1 cellular context compared by ENCODE assay signal in the genomic region with DNA sequence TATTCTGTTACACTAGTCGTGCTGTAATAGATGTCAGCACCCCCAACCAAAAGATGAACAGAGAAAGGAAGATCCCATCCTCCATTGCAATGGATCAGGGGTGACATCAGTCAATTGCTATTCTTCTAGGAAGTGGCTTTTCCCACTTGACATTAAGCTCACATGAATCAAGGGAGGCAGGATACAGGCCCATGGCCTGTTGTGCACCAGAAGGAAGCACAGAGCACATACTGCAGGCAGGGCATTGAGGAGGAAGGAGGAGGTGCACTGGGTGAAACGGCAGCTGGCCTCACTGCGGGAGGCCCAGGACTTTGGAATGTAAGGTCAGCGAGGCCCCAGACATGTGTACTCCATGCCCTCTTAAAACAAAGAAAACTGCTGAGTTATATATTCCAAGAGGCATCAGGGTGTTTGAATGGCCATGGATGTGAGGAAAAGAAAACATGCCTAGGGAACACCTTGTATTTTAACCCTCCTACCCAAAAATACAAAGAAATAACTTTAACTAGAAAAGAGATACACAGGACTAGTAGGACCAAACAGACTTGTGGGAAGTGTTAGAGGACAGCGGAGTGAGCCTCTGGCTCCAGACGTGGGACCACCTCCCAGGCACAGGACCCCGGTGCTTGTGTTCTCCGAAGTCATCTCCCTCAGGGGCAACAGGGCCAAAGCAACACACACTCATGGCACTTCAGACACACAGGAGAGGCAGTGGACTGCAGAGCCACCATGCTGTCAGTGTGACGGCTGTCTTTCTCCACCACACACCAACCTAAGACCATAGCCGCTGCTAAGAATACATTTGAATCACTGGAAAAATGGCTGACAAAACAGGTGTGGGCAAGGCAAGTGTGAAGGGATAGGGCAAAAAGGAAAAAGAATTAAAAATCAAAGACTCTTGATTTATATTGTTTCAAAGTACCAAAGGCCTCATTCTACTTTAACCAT.
A peak's percentile ranks its signal among the peaks of the same experiment; 100 is the strongest.
TF ChIP-seq lines count a peak whose summit lies in the region.

No MANE protein-coding gene starts in this region.

TF ChIP-seq in HepG2, 621 proteins besides CTCF, POLR2A, EP300 and RAD21 (continued from another document and continues in another):
- TF ChIP-seq, protein P1, sequence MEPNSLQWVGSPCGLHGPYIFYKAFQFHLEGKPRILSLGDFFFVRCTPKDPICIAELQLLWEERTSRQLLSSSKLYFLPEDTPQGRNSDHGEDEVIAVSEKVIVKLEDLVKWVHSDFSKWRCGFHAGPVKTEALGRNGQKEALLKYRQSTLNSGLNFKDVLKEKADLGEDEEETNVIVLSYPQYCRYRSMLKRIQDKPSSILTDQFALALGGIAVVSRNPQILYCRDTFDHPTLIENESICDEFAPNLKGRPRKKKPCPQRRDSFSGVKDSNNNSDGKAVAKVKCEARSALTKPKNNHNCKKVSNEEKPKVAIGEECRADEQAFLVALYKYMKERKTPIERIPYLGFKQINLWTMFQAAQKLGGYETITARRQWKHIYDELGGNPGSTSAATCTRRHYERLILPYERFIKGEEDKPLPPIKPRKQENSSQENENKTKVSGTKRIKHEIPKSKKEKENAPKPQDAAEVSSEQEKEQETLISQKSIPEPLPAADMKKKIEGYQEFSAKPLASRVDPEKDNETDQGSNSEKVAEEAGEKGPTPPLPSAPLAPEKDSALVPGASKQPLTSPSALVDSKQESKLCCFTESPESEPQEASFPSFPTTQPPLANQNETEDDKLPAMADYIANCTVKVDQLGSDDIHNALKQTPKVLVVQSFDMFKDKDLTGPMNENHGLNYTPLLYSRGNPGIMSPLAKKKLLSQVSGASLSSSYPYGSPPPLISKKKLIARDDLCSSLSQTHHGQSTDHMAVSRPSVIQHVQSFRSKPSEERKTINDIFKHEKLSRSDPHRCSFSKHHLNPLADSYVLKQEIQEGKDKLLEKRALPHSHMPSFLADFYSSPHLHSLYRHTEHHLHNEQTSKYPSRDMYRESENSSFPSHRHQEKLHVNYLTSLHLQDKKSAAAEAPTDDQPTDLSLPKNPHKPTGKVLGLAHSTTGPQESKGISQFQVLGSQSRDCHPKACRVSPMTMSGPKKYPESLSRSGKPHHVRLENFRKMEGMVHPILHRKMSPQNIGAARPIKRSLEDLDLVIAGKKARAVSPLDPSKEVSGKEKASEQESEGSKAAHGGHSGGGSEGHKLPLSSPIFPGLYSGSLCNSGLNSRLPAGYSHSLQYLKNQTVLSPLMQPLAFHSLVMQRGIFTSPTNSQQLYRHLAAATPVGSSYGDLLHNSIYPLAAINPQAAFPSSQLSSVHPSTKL (CRISPR knock-in tag; IDR thresholded peaks at IDR 0.05): peak; percentile 94
- no peak for TF ChIP-seq PHF20 (CRISPR knock-in tag; IDR thresholded peaks at IDR 0.05)
- TF ChIP-seq ZFX (CRISPR knock-in tag; IDR thresholded peaks at IDR 0.05; ENCODE audit: low read depth): peak; percentile 75
- TF ChIP-seq HOXA9 (CRISPR knock-in tag; IDR thresholded peaks at IDR 0.05; ENCODE audit: borderline replicate concordance): no peak
- TF ChIP-seq, protein P2, sequence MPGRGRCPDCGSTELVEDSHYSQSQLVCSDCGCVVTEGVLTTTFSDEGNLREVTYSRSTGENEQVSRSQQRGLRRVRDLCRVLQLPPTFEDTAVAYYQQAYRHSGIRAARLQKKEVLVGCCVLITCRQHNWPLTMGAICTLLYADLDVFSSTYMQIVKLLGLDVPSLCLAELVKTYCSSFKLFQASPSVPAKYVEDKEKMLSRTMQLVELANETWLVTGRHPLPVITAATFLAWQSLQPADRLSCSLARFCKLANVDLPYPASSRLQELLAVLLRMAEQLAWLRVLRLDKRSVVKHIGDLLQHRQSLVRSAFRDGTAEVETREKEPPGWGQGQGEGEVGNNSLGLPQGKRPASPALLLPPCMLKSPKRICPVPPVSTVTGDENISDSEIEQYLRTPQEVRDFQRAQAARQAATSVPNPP (CRISPR knock-in tag; IDR thresholded peaks at IDR 0.05): no peak
- no peak for TF ChIP-seq CAMTA2 (CRISPR knock-in tag; IDR thresholded peaks at IDR 0.05; ENCODE audit: borderline replicate concordance)
- TF ChIP-seq TP53 (CRISPR knock-in tag; conservative IDR thresholded peaks at IDR 0.05): no peak
- TF ChIP-seq HNRNPL (IDR thresholded peaks at IDR 0.05; ENCODE audit: low read depth, low read length): no peak
- TF ChIP-seq NKX3-1 (CRISPR knock-in tag; IDR thresholded peaks at IDR 0.05): 0 out of 2 replicates have a peak, but pooled peaks have one; percentile 15
- no peak for TF ChIP-seq ZNF138 (CRISPR knock-in tag; IDR thresholded peaks at IDR 0.05; ENCODE audit: low read depth)
- TF ChIP-seq TMF1 (CRISPR knock-in tag; IDR thresholded peaks at IDR 0.05; ENCODE audit: low read depth): no peak
- TF ChIP-seq HES4 (CRISPR knock-in tag; IDR thresholded peaks at IDR 0.05; ENCODE audit: borderline replicate concordance): no peak
- TF ChIP-seq, protein P3, sequence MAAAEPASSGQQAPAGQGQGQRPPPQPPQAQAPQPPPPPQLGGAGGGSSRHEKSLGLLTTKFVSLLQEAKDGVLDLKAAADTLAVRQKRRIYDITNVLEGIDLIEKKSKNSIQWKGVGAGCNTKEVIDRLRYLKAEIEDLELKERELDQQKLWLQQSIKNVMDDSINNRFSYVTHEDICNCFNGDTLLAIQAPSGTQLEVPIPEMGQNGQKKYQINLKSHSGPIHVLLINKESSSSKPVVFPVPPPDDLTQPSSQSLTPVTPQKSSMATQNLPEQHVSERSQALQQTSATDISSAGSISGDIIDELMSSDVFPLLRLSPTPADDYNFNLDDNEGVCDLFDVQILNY (CRISPR knock-in tag; conservative IDR thresholded peaks at IDR 0.05): no peak
- TF ChIP-seq, protein P4, sequence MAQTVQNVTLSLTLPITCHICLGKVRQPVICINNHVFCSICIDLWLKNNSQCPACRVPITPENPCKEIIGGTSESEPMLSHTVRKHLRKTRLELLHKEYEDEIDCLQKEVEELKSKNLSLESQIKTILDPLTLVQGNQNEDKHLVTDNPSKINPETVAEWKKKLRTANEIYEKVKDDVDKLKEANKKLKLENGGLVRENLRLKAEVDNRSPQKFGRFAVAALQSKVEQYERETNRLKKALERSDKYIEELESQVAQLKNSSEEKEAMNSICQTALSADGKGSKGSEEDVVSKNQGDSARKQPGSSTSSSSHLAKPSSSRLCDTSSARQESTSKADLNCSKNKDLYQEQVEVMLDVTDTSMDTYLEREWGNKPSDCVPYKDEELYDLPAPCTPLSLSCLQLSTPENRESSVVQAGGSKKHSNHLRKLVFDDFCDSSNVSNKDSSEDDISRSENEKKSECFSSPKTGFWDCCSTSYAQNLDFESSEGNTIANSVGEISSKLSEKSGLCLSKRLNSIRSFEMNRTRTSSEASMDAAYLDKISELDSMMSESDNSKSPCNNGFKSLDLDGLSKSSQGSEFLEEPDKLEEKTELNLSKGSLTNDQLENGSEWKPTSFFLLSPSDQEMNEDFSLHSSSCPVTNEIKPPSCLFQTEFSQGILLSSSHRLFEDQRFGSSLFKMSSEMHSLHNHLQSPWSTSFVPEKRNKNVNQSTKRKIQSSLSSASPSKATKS (CRISPR knock-in tag; IDR thresholded peaks at IDR 0.05): no peak
- TF ChIP-seq ZNF550 (CRISPR knock-in tag; IDR thresholded peaks at IDR 0.05; ENCODE audit: borderline replicate concordance): no peak
- TF ChIP-seq, protein P5, sequence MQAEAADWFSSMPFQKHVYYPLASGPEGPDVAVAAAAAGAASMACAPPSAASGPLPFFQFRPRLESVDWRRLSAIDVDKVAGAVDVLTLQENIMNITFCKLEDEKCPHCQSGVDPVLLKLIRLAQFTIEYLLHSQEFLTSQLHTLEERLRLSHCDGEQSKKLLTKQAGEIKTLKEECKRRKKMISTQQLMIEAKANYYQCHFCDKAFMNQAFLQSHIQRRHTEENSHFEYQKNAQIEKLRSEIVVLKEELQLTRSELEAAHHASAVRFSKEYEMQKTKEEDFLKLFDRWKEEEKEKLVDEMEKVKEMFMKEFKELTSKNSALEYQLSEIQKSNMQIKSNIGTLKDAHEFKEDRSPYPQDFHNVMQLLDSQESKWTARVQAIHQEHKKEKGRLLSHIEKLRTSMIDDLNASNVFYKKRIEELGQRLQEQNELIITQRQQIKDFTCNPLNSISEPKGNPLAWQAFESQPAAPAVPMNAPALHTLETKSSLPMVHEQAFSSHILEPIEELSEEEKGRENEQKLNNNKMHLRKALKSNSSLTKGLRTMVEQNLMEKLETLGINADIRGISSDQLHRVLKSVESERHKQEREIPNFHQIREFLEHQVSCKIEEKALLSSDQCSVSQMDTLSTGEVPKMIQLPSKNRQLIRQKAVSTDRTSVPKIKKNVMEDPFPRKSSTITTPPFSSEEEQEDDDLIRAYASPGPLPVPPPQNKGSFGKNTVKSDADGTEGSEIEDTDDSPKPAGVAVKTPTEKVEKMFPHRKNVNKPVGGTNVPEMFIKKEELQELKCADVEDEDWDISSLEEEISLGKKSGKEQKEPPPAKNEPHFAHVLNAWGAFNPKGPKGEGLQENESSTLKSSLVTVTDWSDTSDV (CRISPR knock-in tag; IDR thresholded peaks at IDR 0.05): no peak
- no peak for TF ChIP-seq ZNF383 (CRISPR knock-in tag; IDR thresholded peaks at IDR 0.05; ENCODE audit: borderline replicate concordance)
- TF ChIP-seq ISX (CRISPR knock-in tag; conservative IDR thresholded peaks at IDR 0.05): no peak
- TF ChIP-seq, protein P6, sequence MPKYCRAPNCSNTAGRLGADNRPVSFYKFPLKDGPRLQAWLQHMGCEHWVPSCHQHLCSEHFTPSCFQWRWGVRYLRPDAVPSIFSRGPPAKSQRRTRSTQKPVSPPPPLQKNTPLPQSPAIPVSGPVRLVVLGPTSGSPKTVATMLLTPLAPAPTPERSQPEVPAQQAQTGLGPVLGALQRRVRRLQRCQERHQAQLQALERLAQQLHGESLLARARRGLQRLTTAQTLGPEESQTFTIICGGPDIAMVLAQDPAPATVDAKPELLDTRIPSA (CRISPR knock-in tag; IDR thresholded peaks at IDR 0.05; ENCODE audit: borderline replicate concordance): no peak
- TF ChIP-seq, protein P7, sequence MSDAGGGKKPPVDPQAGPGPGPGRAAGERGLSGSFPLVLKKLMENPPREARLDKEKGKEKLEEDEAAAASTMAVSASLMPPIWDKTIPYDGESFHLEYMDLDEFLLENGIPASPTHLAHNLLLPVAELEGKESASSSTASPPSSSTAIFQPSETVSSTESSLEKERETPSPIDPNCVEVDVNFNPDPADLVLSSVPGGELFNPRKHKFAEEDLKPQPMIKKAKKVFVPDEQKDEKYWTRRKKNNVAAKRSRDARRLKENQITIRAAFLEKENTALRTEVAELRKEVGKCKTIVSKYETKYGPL (CRISPR knock-in tag; IDR thresholded peaks at IDR 0.05): no peak
- no peak for TF ChIP-seq MED13 (CRISPR knock-in tag; IDR thresholded peaks at IDR 0.05)
- TF ChIP-seq TCF12 (IDR thresholded peaks at IDR 0.05): no peak
- TF ChIP-seq TCF12 (CRISPR knock-in tag; IDR thresholded peaks at IDR 0.05): no peak
- peak; percentile 37; the same call in 1 of the 2 replicates for TF ChIP-seq ZBTB20 (CRISPR knock-in tag; IDR thresholded peaks at IDR 0.05; ENCODE audit: borderline replicate concordance, low read depth)
- no peak for TF ChIP-seq HNRNPLL (IDR thresholded peaks at IDR 0.05; ENCODE audit: low read depth, low read length, poor library complexity, severe bottlenecking)
- TF ChIP-seq ZNF644 (CRISPR knock-in tag; IDR thresholded peaks at IDR 0.05; ENCODE audit: low read depth): no peak
- TF ChIP-seq YY1 (IDR thresholded peaks at IDR 0.05; ENCODE audit: insufficient read depth, insufficient replicate concordance, low read depth, low read length): no peak
- no peak for TF ChIP-seq SP2 (CRISPR knock-in tag; IDR thresholded peaks at IDR 0.05)
- TF ChIP-seq GTF2F1 (IDR thresholded peaks at IDR 0.05; ENCODE audit: low read length): no peak
- peak; percentile 78 for TF ChIP-seq ZNF263 (CRISPR knock-in tag; IDR thresholded peaks at IDR 0.05)
- TF ChIP-seq CEBPG (CRISPR knock-in tag; IDR thresholded peaks at IDR 0.05): peak; percentile 41; the same call in 1 of the 2 replicates
- TF ChIP-seq ZC3H4 (CRISPR knock-in tag; IDR thresholded peaks at IDR 0.05; ENCODE audit: borderline replicate concordance): no peak
- peak; percentile 90 for TF ChIP-seq RXRB (CRISPR knock-in tag; IDR thresholded peaks at IDR 0.05; ENCODE audit: borderline replicate concordance)
- TF ChIP-seq, protein P8, sequence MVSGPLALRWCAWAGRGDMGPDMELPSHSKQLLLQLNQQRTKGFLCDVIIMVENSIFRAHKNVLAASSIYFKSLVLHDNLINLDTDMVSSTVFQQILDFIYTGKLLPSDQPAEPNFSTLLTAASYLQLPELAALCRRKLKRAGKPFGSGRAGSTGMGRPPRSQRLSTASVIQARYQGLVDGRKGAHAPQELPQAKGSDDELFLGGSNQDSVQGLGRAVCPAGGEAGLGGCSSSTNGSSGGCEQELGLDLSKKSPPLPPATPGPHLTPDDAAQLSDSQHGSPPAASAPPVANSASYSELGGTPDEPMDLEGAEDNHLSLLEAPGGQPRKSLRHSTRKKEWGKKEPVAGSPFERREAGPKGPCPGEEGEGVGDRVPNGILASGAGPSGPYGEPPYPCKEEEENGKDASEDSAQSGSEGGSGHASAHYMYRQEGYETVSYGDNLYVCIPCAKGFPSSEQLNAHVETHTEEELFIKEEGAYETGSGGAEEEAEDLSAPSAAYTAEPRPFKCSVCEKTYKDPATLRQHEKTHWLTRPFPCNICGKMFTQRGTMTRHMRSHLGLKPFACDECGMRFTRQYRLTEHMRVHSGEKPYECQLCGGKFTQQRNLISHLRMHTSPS (CRISPR knock-in tag; IDR thresholded peaks at IDR 0.05; ENCODE audit: low read depth): peak; percentile 64; the same call in 1 of the 2 replicates
- no peak for TF ChIP-seq TRIM24 (CRISPR knock-in tag; IDR thresholded peaks at IDR 0.05)
- TF ChIP-seq, protein P9, sequence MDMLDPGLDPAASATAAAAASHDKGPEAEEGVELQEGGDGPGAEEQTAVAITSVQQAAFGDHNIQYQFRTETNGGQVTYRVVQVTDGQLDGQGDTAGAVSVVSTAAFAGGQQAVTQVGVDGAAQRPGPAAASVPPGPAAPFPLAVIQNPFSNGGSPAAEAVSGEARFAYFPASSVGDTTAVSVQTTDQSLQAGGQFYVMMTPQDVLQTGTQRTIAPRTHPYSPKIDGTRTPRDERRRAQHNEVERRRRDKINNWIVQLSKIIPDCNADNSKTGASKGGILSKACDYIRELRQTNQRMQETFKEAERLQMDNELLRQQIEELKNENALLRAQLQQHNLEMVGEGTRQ (IDR thresholded peaks at IDR 0.05; ENCODE audit: low read depth, low read length): no peak
- TF ChIP-seq, protein P9 (CRISPR knock-in tag; IDR thresholded peaks at IDR 0.05; ENCODE audit: borderline replicate concordance): no peak
- TF ChIP-seq REPIN1 (CRISPR knock-in tag; IDR thresholded peaks at IDR 0.05; ENCODE audit: borderline replicate concordance, low read depth): no peak
- no peak for TF ChIP-seq TOPORS (CRISPR knock-in tag; IDR thresholded peaks at IDR 0.05)
- no peak for TF ChIP-seq ZNF160 (CRISPR knock-in tag; IDR thresholded peaks at IDR 0.05)
- peak; percentile 72 for TF ChIP-seq BCL6 (CRISPR knock-in tag; IDR thresholded peaks at IDR 0.05)
- TF ChIP-seq NCOA5 (CRISPR knock-in tag; IDR thresholded peaks at IDR 0.05): no peak
- no peak for TF ChIP-seq FLYWCH1 (CRISPR knock-in tag; IDR thresholded peaks at IDR 0.05)
- TF ChIP-seq RAD51 (IDR thresholded peaks at IDR 0.05; ENCODE audit: borderline replicate concordance): no peak
- TF ChIP-seq GATA4 (IDR thresholded peaks at IDR 0.05; ENCODE audit: borderline replicate concordance, low read depth): no peak
